In genomic region chr11:132499661-132500060, GRCh38 we compare ENCODE assay signal across 35 cellular contexts.
"Had no signal": no experiment of that assay in that cellular context is flagged by ENCODE, and none has a peak within 500 bp of the region (broad histone marks: within the 10 kb centered on the region; RNA-seq: fewer than 3 reads in every experiment).

No MANE protein-coding gene starts in this region.

- H3K36me3 ChIP-seq: adrenal gland, brain microvascular endothelial cell, breast epithelium, WERI-Rb-1 had no signal

- DNase-seq: activated CD4-positive, alpha-beta memory T cell treated with anti-CD3 and anti-CD28 coated beads for 36 hours; activated CD4-positive, alpha-beta T cell treated with anti-CD3 and anti-CD28 coated beads for 4 hours; activated CD4-positive, alpha-beta T cell treated with anti-CD3 and anti-CD28 coated beads, Interleukin-2, amount 10 ng/mL, durations not matched to agents 24 days and 14 days; activated CD4-positive, alpha-beta T cell treated with anti-CD3 and anti-CD28 coated beads, Interleukin-2, amount 50 U/mL, for 1 hour; activated CD4-positive, alpha-beta T cell treated with anti-CD3 and anti-CD28 coated beads, Interleukin-2, amount 50 U/mL, for 4 hours; activated CD4-positive, CD25-positive, alpha-beta regulatory T cell; activated CD8-positive, alpha-beta memory T cell treated with anti-CD3 and anti-CD28 coated beads, Interleukin-2, amount 50 U/mL, for 4 hours; activated CD8-positive, alpha-beta T cell treated with anti-CD3 and anti-CD28 coated beads for 36 hours; activated effector memory CD4-positive, alpha-beta T cell treated with anti-CD3 and anti-CD28 coated beads, Interleukin-2, amount 50 U/mL, for 16 hours; activated gamma-delta T cell treated with Interleukin-2 at 50 U/mL for 16 hours; activated naive CD4-positive, alpha-beta T cell; activated naive CD4-positive, alpha-beta T cell treated with anti-CD3 and anti-CD28 coated beads for 36 hours; activated naive CD4-positive, alpha-beta T cell treated with anti-CD3 and anti-CD28 coated beads, Interleukin-2, amount 50 U/mL, for 16 hours; activated naive CD8-positive, alpha-beta T cell treated with anti-CD3 and anti-CD28 coated beads for 36 hours; activated T-cell treated with anti-CD3 and anti-CD28 coated beads for 4 hours; activated T-cell treated with anti-CD3 and anti-CD28 coated beads, Interleukin-2, amount 50 U/mL, for 1 hour; activated T-cell treated with anti-CD3 and anti-CD28 coated beads, Interleukin-2, amount 50 U/mL, for 4 hours; activated T-cell treated with anti-CD3 and anti-CD28 coated beads, Interleukin-2, amount 50 U/mL, for 72 hours; adrenal gland; amniotic stem cell; aorta; body of pancreas; brain microvascular endothelial cell; central memory CD4-positive, alpha-beta T cell; cerebellar nuclear complex; T-helper 1 cell; T-helper 2 cell; T-helper 9 cell; WERI-Rb-1 had no signal

- H3K4me3 ChIP-seq: adrenal gland, body of pancreas, breast epithelium had no signal

- H3K4me1 ChIP-seq: adrenal gland, body of pancreas, breast epithelium had no signal

- H3K27ac ChIP-seq: adrenal gland, body of pancreas, brain microvascular endothelial cell, breast epithelium, WERI-Rb-1 had no signal

- H3K9me3 ChIP-seq: adrenal gland, body of pancreas, breast epithelium had no signal

- H3K27me3 ChIP-seq: adrenal gland, body of pancreas, brain microvascular endothelial cell, breast epithelium had no signal

- ATAC-seq: activated CD4-positive, CD25-positive, alpha-beta regulatory T cell treated with anti-CD3 and anti-CD28 coated beads, Interleukin-2, amount 50 U/mL, for 24 hours; activated CD8-positive, alpha-beta T cell treated with anti-CD3 and anti-CD28 coated beads for 36 hours; activated naive CD4-positive, alpha-beta T cell treated with anti-CD3 and anti-CD28 coated beads, Interleukin-2, amount 50 U/mL, for 72 hours; activated T-cell treated with anti-CD3 and anti-CD28 coated beads, Interleukin-2, amount 50 U/mL, for 4 hours; activated T-cell treated with anti-CD3 and anti-CD28 coated beads, Interleukin-2, amount 50 U/mL, for 72 hours; activated T-helper 17 cell treated with anti-CD3 and anti-CD28 coated beads, Interleukin-2, amount 50 U/mL, for 72 hours; body of pancreas; WTC11 had no signal

- FAIRE-seq: TTC549 had no signal
